In the genomic region with DNA sequence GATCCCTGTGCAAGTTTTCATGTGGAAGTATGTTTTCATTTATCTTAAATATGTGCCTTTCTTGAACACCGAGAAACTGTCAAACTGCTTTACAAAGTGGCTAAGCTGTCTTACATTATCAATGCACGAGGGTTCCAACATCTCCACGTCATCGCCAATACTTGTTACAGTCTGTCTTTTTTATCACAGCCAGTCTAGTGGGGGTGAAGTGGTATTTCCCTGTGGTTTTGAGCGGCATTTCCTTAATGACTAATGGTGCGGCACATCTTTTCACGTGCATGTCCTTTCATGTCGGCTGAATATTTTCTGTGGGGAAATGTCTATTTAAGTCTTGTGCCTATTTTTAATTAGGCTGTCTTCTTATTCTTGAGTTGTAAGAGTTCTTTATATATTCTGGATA, we compare ENCODE assay signal across 24 cellular contexts.
A peak's percentile ranks its signal among the peaks of the same experiment; 100 is the strongest.
DNase-seq lines count a peak whose midpoint lies in the region; ATAC-seq, FAIRE-seq and TF ChIP-seq lines count a peak whose summit lies in the region.
"Had no signal": no experiment of that assay in that cellular context is flagged by ENCODE, and none has a peak within 500 bp of the region (broad histone marks: within the 10 kb centered on the region; RNA-seq: fewer than 3 reads in every experiment).

No MANE protein-coding gene starts in this region.

- H3K9me2 ChIP-seq in SK-N-SH: no peaks in the 10 kb centered on the region

- H3K4me2 ChIP-seq in astrocyte (ENCODE audit: low read length) (no peak overlapping the region), SK-N-SH (no peak overlapping the region)
- H3K4me2 ChIP-seq: KMS-11 had no signal

- H3K36me3 Mint-ChIP-seq in astrocyte (ENCODE audit: low read depth, unreplicated experiment): peaks cover 2% of the 10 kb centered on the region
- H3K36me3 Mint-ChIP-seq: CD8-positive, alpha-beta T cell had no signal

- CTCF ChIA-PET in SK-N-SH (lab: Yijun Ruan, JAX): no interaction called here

- peaks cover 16% of the 10 kb centered on the region for H3K4me1 Mint-ChIP-seq in astrocyte (ENCODE audit: low read depth, unreplicated experiment)

- no peak for TF ChIP-seq RAD21 in SK-N-SH (IDR thresholded peaks at IDR 0.05; ENCODE audit: low read length)

- peaks cover 4% of the 10 kb centered on the region for H3K9me3 Mint-ChIP-seq in astrocyte (ENCODE audit: unreplicated experiment)
- H3K9me3 Mint-ChIP-seq: CD8-positive, alpha-beta T cell; endodermal cell had no signal

- peaks cover 2% of the 10 kb centered on the region for H3F3A ChIP-seq in SK-N-SH (replicated peaks; ENCODE audit: insufficient read depth)

- H3K9me3 ChIP-seq in astrocyte (ENCODE audit: insufficient read depth, low read depth, low read length) (no peaks in the 10 kb centered on the region), SK-N-SH (no peaks in the 10 kb centered on the region)
- H3K9me3 ChIP-seq: thoracic aorta had no signal

- POLR2A ChIA-PET in SK-N-SH (lab: Yijun Ruan, JAX): no interaction called here

- H3K27me3 ChIP-seq in astrocyte (ENCODE audit: insufficient read depth, low read length) (no peaks in the 10 kb centered on the region), SK-N-SH (ENCODE audit: insufficient read depth) (no peaks in the 10 kb centered on the region)

- peaks cover 5% of the 10 kb centered on the region for H3K4me1 ChIP-seq in astrocyte (ENCODE audit: insufficient read depth, low read length)
- H3K4me1 ChIP-seq in SK-N-SH (ENCODE audit: control insufficient read depth in 1 of 2, insufficient read depth in 2 of 2, low read depth in 1 of 2, low read length in 1 of 2): peaks cover 0 to 17% of the 10 kb centered on the region in 2 experiments; a peak in 2 of 4 replicates
- H3K4me1 ChIP-seq: parathyroid adenoma had no signal

- H3K79me2 ChIP-seq in astrocyte (ENCODE audit: insufficient read depth, low read length): no peaks in the 10 kb centered on the region
- H3K79me2 ChIP-seq in SK-N-SH (ENCODE audit: insufficient read depth): no peaks in the 10 kb centered on the region
- H3K79me2 ChIP-seq: parathyroid adenoma had no signal

- peak overlapping the region; percentile 1 for H3K27ac Mint-ChIP-seq in astrocyte (ENCODE audit: unreplicated experiment)
- H3K27ac Mint-ChIP-seq: CD8-positive, alpha-beta T cell; endodermal cell had no signal

- no peak overlapping the region for H3K9ac ChIP-seq in astrocyte (ENCODE audit: low read length)
- H3K9ac ChIP-seq in SK-N-SH: no peak overlapping the region
- H3K9ac ChIP-seq: KMS-11, parathyroid adenoma had no signal

- no peak for ATAC-seq in GM19324 (IDR thresholded peaks at IDR 0.05; ENCODE audit: low FRiP score, unreplicated experiment)
- ATAC-seq: CD8-positive, alpha-beta T cell; right cardiac atrium; SK-N-SH treated with all-trans-retinoic acid at 6 μM for 48 hours; stimulated activated naive CD8-positive, alpha-beta T cell treated with anti-CD3 and anti-CD28 coated beads, Interleukin-15, Interleukin-2, amounts not matched to agents 100 U/mL and 50 U/mL, for 24 hours had no signal

- no peak for FAIRE-seq in astrocyte (lab: Jason Lieb, UNC)

- DNase-seq in EL (peak; percentile 62), HT1080 (ENCODE audit: low read depth) (peak; percentile 87), astrocyte (ENCODE audit: low read depth) (peak; percentile 50), glomerular visceral epithelial cell (ENCODE audit: extremely low spot score) (peak; percentile 17), SK-N-SH (no peak), nucleus accumbens (lab: John Stamatoyannopoulos, UW) (no peak)
- DNase-seq: activated CD4-positive, alpha-beta T cell treated with anti-CD3 and anti-CD28 coated beads for 48 hours; CD8-positive, alpha-beta T cell; cortex of kidney; endodermal cell; kidney glomerular epithelial cell; NCI-H1105; NCI-H2029; NCI-H748 treated with DMSO at 0.1 percent for 48 hours; right cardiac atrium; RPMI8226; stimulated activated naive CD8-positive, alpha-beta T cell treated with anti-CD3 and anti-CD28 coated beads, Interleukin-15, Interleukin-2, amounts not matched to agents 100 U/mL and 50 U/mL, for 24 hours; T-helper 2 cell had no signal

- H2AFZ ChIP-seq in astrocyte (ENCODE audit: low read depth, low read length): no peak overlapping the region
- H2AFZ ChIP-seq in SK-N-SH (ENCODE audit: low read depth): no peak overlapping the region
- H2AFZ ChIP-seq: parathyroid adenoma had no signal

- H4K20me1 ChIP-seq in astrocyte (ENCODE audit: insufficient read depth, low read length) (no peaks in the 10 kb centered on the region), SK-N-SH (ENCODE audit: insufficient read depth) (no peaks in the 10 kb centered on the region)

- TF ChIP-seq CTCF in astrocyte (IDR thresholded peaks at IDR 0.05; ENCODE audit: insufficient read depth, low read depth, low read length) (no peak), SK-N-SH (IDR thresholded peaks at IDR 0.05) (no peak)

- H3K4me3 ChIP-seq in astrocyte (ENCODE audit: insufficient read depth, low read depth, low read length): no peak overlapping the region
- no peak overlapping the region for H3K4me3 ChIP-seq in SK-N-SH (ENCODE audit: low read depth in 2 of 2, low read length in 1 of 2)
- H3K4me3 ChIP-seq: lung, thoracic aorta had no signal

- no peaks in the 10 kb centered on the region for H3K36me3 ChIP-seq in astrocyte (ENCODE audit: insufficient read depth, low read length)
- no peaks in the 10 kb centered on the region for H3K36me3 ChIP-seq in SK-N-SH (replicated peaks in 1 of 2; ENCODE audit: control insufficient read depth in 1 of 2, insufficient read depth in 2 of 2, low read length in 1 of 2)
- H3K36me3 ChIP-seq: thoracic aorta had no signal

- no peak overlapping the region for H3K4me3 Mint-ChIP-seq in astrocyte (ENCODE audit: unreplicated experiment)
- H3K4me3 Mint-ChIP-seq: CD8-positive, alpha-beta T cell; endodermal cell had no signal

- no peak for TF ChIP-seq EP300 in SK-N-SH (IDR thresholded peaks at IDR 0.05; ENCODE audit: borderline replicate concordance in 1 of 2, low read depth in 1 of 2, low read length in 1 of 2)

- H3K27me3 Mint-ChIP-seq in astrocyte (ENCODE audit: low read depth, unreplicated experiment): no peaks in the 10 kb centered on the region

- no peak overlapping the region for H3K27ac ChIP-seq in astrocyte (ENCODE audit: low read depth, low read length)
- H3K27ac ChIP-seq in SK-N-SH (ENCODE audit: low read depth in 2 of 2, low read length in 1 of 2): no peak overlapping the region
- H3K27ac ChIP-seq: KMS-11, parathyroid adenoma had no signal

- WGBS in SK-N-SH (ENCODE audit: low lambda C conversion rate): 79% methylated on average over 8 of the region's 8 CpGs

TF ChIP-seq in SK-N-SH, 30 proteins besides CTCF, POLR2A, EP300 and RAD21:
- TF ChIP-seq NRF1 (IDR thresholded peaks at IDR 0.05; ENCODE audit: low read depth, low read length) (no peak), SMC3 (IDR thresholded peaks at IDR 0.05; ENCODE audit: low read depth, low read length) (no peak), POLR2AphosphoS5 (IDR thresholded peaks at IDR 0.05; ENCODE audit: low read depth, low read length) (no peak), FOXM1 (IDR thresholded peaks at IDR 0.05; ENCODE audit: low read depth) (no peak), ZBTB33 (IDR thresholded peaks at IDR 0.05; ENCODE audit: borderline replicate concordance, low read depth) (no peak), ELF1 (IDR thresholded peaks at IDR 0.05) (no peak)
- TF ChIP-seq, protein P1, sequence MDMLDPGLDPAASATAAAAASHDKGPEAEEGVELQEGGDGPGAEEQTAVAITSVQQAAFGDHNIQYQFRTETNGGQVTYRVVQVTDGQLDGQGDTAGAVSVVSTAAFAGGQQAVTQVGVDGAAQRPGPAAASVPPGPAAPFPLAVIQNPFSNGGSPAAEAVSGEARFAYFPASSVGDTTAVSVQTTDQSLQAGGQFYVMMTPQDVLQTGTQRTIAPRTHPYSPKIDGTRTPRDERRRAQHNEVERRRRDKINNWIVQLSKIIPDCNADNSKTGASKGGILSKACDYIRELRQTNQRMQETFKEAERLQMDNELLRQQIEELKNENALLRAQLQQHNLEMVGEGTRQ (IDR thresholded peaks at IDR 0.05; ENCODE audit: borderline replicate concordance, low read depth, low read length): no peak
TF ChIP-seq in SK-N-SH: peak in this region for 0.

Comparison
In these comparisons a context has a peak if more than half of its experiments do, and no peak if none do; other contexts are left out.
1. DNase-seq: peak in EL (single experiment), HT1080 (single experiment), astrocyte (single experiment) and glomerular visceral epithelial cell (single experiment); none in SK-N-SH (single experiment) and nucleus accumbens (0 of 56).